Comparison of ENCODE assay signal across 9 cellular contexts in genomic region chr18:14086459-14087231, GRCh38. TPM values are rescaled to one million over a fixed set of nuclear protein-coding genes. Genes with fewer than 3 reads are reported as not detected.
DNase-seq lines count a peak whose midpoint lies in the region; ATAC-seq and TF ChIP-seq lines count a peak whose summit lies in the region.
"Had no signal": no experiment of that assay in that cellular context is flagged by ENCODE, and none has a peak within 500 bp of the region (broad histone marks: within the 10 kb centered on the region; RNA-seq: fewer than 3 reads in every experiment).

No MANE protein-coding gene starts in this region.

- no peaks in the 10 kb centered on the region for H3K4me1 Mint-ChIP-seq in natural killer cell treated with Interleukin-12 subunit alpha and Interleukin-12 subunit beta and Interleukin-15 and Interleukin-18, amount 100 ng/mL, for 72 hours (ENCODE audit: low read depth in 2 of 2)
- H3K4me1 Mint-ChIP-seq in natural killer cell: no peaks in the 10 kb centered on the region

- no peak for DNase-seq in natural killer cell treated with Interleukin-12 subunit alpha and Interleukin-12 subunit beta and Interleukin-15 and Interleukin-18, amount 100 ng/mL, for 72 hours (ENCODE audit: low spot score)
- DNase-seq in natural killer cell: no peak
- peak; percentile 62 to 71 for DNase-seq in Kasumi-1 (lab: John Stamatoyannopoulos, UW)
- DNase-seq in SHP77 treated with DMSO at 0.1 percent for 48 hours (lab: John Stamatoyannopoulos, UW): peak; percentile 12
- peak; percentile 4 for DNase-seq in foreskin fibroblast
- peak; percentile 82 for DNase-seq in retina
- no peak for DNase-seq in GOT3 (lab: John Stamatoyannopoulos, UW)

- no peak overlapping the region for H3K4me3 Mint-ChIP-seq in natural killer cell treated with Interleukin-12 subunit alpha and Interleukin-12 subunit beta and Interleukin-15 and Interleukin-18, amount 100 ng/mL, for 72 hours
- H3K4me3 Mint-ChIP-seq in natural killer cell: no peak overlapping the region
- H3K4me3 Mint-ChIP-seq: dendritic cell treated with granulocyte-macrophage colony-stimulating factor and Interleukin-4, amounts not matched to agents 40 ng/mL and 50 ng/mL, for 4 days had no signal

- intact Hi-C loops in natural killer cell (cut with micrococcal nuclease): no loop called here

- no peaks in the 10 kb centered on the region for H3K9me3 Mint-ChIP-seq in natural killer cell treated with Interleukin-12 subunit alpha and Interleukin-12 subunit beta and Interleukin-15 and Interleukin-18, amount 100 ng/mL, for 72 hours
- no peaks in the 10 kb centered on the region for H3K9me3 Mint-ChIP-seq in natural killer cell
- H3K9me3 Mint-ChIP-seq: dendritic cell treated with granulocyte-macrophage colony-stimulating factor and Interleukin-4, amounts not matched to agents 40 ng/mL and 50 ng/mL, for 4 days had no signal

- H3K27me3 Mint-ChIP-seq in natural killer cell treated with Interleukin-12 subunit alpha and Interleukin-12 subunit beta and Interleukin-15 and Interleukin-18, amount 100 ng/mL, for 72 hours: peaks cover 3 to 6% of the 10 kb centered on the region in 2 donors
- H3K27me3 Mint-ChIP-seq in natural killer cell (ENCODE audit: low read depth in 2 of 2): no peaks in the 10 kb centered on the region
- H3K27me3 Mint-ChIP-seq: dendritic cell treated with granulocyte-macrophage colony-stimulating factor and Interleukin-4, amounts not matched to agents 40 ng/mL and 50 ng/mL, for 4 days had no signal

- ATAC-seq in natural killer cell treated with Interleukin-12 subunit alpha and Interleukin-12 subunit beta and Interleukin-15 and Interleukin-18, amount 100 ng/mL, for 72 hours: peak; percentile 20 to 24
- ATAC-seq in natural killer cell (no peak), HG03521 (IDR thresholded peaks at IDR 0.05; ENCODE audit: unreplicated experiment) (no peak)

- H3K36me3 Mint-ChIP-seq in natural killer cell treated with Interleukin-12 subunit alpha and Interleukin-12 subunit beta and Interleukin-15 and Interleukin-18, amount 100 ng/mL, for 72 hours: no peaks in the 10 kb centered on the region
- no peaks in the 10 kb centered on the region for H3K36me3 Mint-ChIP-seq in natural killer cell

- no peak overlapping the region for H3K27ac Mint-ChIP-seq in natural killer cell treated with Interleukin-12 subunit alpha and Interleukin-12 subunit beta and Interleukin-15 and Interleukin-18, amount 100 ng/mL, for 72 hours
- H3K27ac Mint-ChIP-seq in natural killer cell: no peak overlapping the region
- H3K27ac Mint-ChIP-seq: dendritic cell treated with granulocyte-macrophage colony-stimulating factor and Interleukin-4, amounts not matched to agents 40 ng/mL and 50 ng/mL, for 4 days had no signal

- H3K4me3 ChIP-seq in foreskin fibroblast (ENCODE audit: low read depth in 1 of 2, low read length in 2 of 2): no peak overlapping the region

- no peak for TF ChIP-seq CTCF in natural killer cell (IDR thresholded peaks at IDR 0.05)
- TF ChIP-seq CTCF in foreskin fibroblast (IDR thresholded peaks at IDR 0.05; ENCODE audit: low read depth, low read length): peak; percentile 43

RNA-seq across cellular contexts. Expression of gene ZNF519, which starts 45.6 kb away (rescaled TPM):
- total RNA-seq in natural killer cell treated with Interleukin-12 subunit alpha and Interleukin-12 subunit beta and Interleukin-15 and Interleukin-18, amount 100 ng/mL, for 72 hours: 10 to 100 TPM; 10.4 to 37.3 TPM
- total RNA-seq in natural killer cell: 10 to 100 TPM in 1 of 3 donors, 1 to 10 TPM in 2; 7.7 to 11.4 (median 9.8) TPM

Comparison
In these comparisons a context has a peak if more than half of its experiments do, and no peak if none do; other contexts are left out.
1. ATAC-seq: peak in natural killer cell treated with Interleukin-12 subunit alpha and Interleukin-12 subunit beta and Interleukin-15 and Interleukin-18, amount 100 ng/mL, for 72 hours (2 of 2); none in natural killer cell (0 of 3) and HG03521 (single experiment).
2. DNase-seq: peak in Kasumi-1 (2 of 2), SHP77 treated with DMSO at 0.1 percent for 48 hours (single experiment), foreskin fibroblast (2 of 2) and retina (single experiment); none in natural killer cell treated with Interleukin-12 subunit alpha and Interleukin-12 subunit beta and Interleukin-15 and Interleukin-18, amount 100 ng/mL, for 72 hours (single experiment), natural killer cell (single experiment) and GOT3 (single experiment).